Comparison of ENCODE assay signal across 16 cellular contexts in genomic region chr2:47640356-47640755, GRCh38.
DNase-seq lines count a peak whose midpoint lies in the region; ATAC-seq and TF ChIP-seq lines count a peak whose summit lies in the region.
"Had no signal": no experiment of that assay in that cellular context is flagged by ENCODE, and none has a peak within 500 bp of the region (broad histone marks: within the 10 kb centered on the region; RNA-seq: fewer than 3 reads in every experiment).

No MANE protein-coding gene starts in this region.

- H2BK15ac ChIP-seq in H9 (ENCODE audit: low read depth, low read length), result no peak overlapping the region

- WGBS in H9 (ENCODE audit: extremely low coverage, insufficient read length, low lambda C conversion rate), result no CpG with 5 or more reads among the region's 3 CpGs

- peaks cover 3 to 8% (median 6%) of the 10 kb centered on the region in 3 experiments; a peak in 5 of 7 replicates for H3K36me3 Mint-ChIP-seq in H9 (ENCODE audit: insufficient read depth in 1 of 3, low read depth in 3 of 3)
- H3K36me3 Mint-ChIP-seq: CD4-positive, alpha-beta memory T cell had no signal

- no peak for ATAC-seq in upper lobe of right lung
- ATAC-seq: GM23338 had no signal

- H3T11ph ChIP-seq in H9 (ENCODE audit: low read length), result no peak overlapping the region

- H3K9me3 Mint-ChIP-seq in H9, result peaks cover 6 to 7% of the 10 kb centered on the region in 2 experiments; a peak in 4 of 5 replicates
- H3K9me3 Mint-ChIP-seq: HFFc6 had no signal

- TF ChIP-seq CTCF in H9 (conservative IDR thresholded peaks at IDR 0.05) (no peak), coronary artery (IDR thresholded peaks at IDR 0.05) (no peak), upper lobe of right lung (IDR thresholded peaks at IDR 0.05) (no peak)

- H3K4me1 ChIP-seq in H9 (ENCODE audit: insufficient read depth, low read length) (peaks cover 11% of the 10 kb centered on the region; the same call in 1 of the 2 replicates), upper lobe of right lung (no peaks in the 10 kb centered on the region)
- H3K4me1 ChIP-seq: HAP-1 had no signal

- no peak overlapping the region for H4K91ac ChIP-seq in H9 (ENCODE audit: insufficient read length, low read depth, low read length)

- no peak overlapping the region for H2BK20ac ChIP-seq in H9 (ENCODE audit: low read depth, low read length, poor library complexity, severe bottlenecking)

- H4K20me1 ChIP-seq in H9 (ENCODE audit: control insufficient read depth, insufficient read depth, insufficient read length), result no peaks in the 10 kb centered on the region

- no peak overlapping the region for H3K23ac ChIP-seq in H9 (ENCODE audit: insufficient read length, low read depth, low read length)

- H3K56ac ChIP-seq in H9 (ENCODE audit: insufficient read length, low read depth, low read length), result no peak overlapping the region

- H3K18ac ChIP-seq in H9 (ENCODE audit: insufficient read length, low read depth, low read length), result no peak overlapping the region

- H3K27ac ChIP-seq in H9 (ENCODE audit: insufficient read length, low read depth, low read length), result no peak overlapping the region
- H3K27ac ChIP-seq in coronary artery, result no peak overlapping the region
- H3K27ac ChIP-seq in upper lobe of right lung, result no peak overlapping the region

- no peak overlapping the region for H3K4me3 Mint-ChIP-seq in H9
- H3K4me3 Mint-ChIP-seq: CD4-positive, alpha-beta memory T cell; GM23338; HFFc6 had no signal

- H3K4ac ChIP-seq in H9 (ENCODE audit: low read depth, low read length), result no peak overlapping the region

- H3K9ac ChIP-seq in H9 (ENCODE audit: extremely low read depth, insufficient read length, low read length), result no peak overlapping the region

- H4K5ac ChIP-seq in H9 (ENCODE audit: insufficient read length, low read depth, low read length), result no peak overlapping the region

- no peaks in the 10 kb centered on the region for H3K36me3 ChIP-seq in upper lobe of right lung
- H3K36me3 ChIP-seq: HAP-1 had no signal

- H2BK5ac ChIP-seq in H9 (ENCODE audit: insufficient read length, low read length), result no peak overlapping the region

- no peaks in the 10 kb centered on the region for H3K23me2 ChIP-seq in H9 (ENCODE audit: insufficient read length, low read depth, low read length, poor library complexity, severe bottlenecking)

- H3K9me3 ChIP-seq in H9 (ENCODE audit: control insufficient read depth, low read depth, low read length) (no peaks in the 10 kb centered on the region), upper lobe of right lung (no peaks in the 10 kb centered on the region)
- H3K9me3 ChIP-seq: HAP-1 had no signal

- H2BK12ac ChIP-seq in H9 (ENCODE audit: insufficient read length, low read depth, low read length), result no peak overlapping the region

- H3K4me1 Mint-ChIP-seq in H9, result peaks cover 42 to 43% of the 10 kb centered on the region in 2 experiments
- H3K4me1 Mint-ChIP-seq: CD4-positive, alpha-beta memory T cell had no signal

- H4K8ac ChIP-seq in H9 (replicated peaks; ENCODE audit: insufficient read length, low read depth, low read length), result no peak overlapping the region

- no peaks in the 10 kb centered on the region for H3K79me1 ChIP-seq in H9 (ENCODE audit: insufficient read depth, low read depth, low read length, poor library complexity, severe bottlenecking)

- H3K4me2 ChIP-seq in H9 (ENCODE audit: insufficient read depth, insufficient read length, low read length), result no peak overlapping the region
- H3K4me2 ChIP-seq: GM23338 had no signal

- H2AFZ ChIP-seq in H9 (ENCODE audit: low read length), result no peak overlapping the region
- H2AFZ ChIP-seq: GM23338 had no signal

- H2BK120ac ChIP-seq in H9 (ENCODE audit: low read depth, low read length, poor library complexity, severe bottlenecking), result peak overlapping the region; percentile 17

- H3K27me3 Mint-ChIP-seq in H9 (ENCODE audit: low read depth), result no peaks in the 10 kb centered on the region

- intact Hi-C loops in upper lobe of right lung (cut with DNase I), result no loop called here

- no peak overlapping the region for H3K4me3 ChIP-seq in coronary artery
- H3K4me3 ChIP-seq in upper lobe of right lung, result no peak overlapping the region
- H3K4me3 ChIP-seq: GM23338, HAP-1 had no signal

- H3K27me3 ChIP-seq in H9 (ENCODE audit: insufficient read depth, low read length) (no peaks in the 10 kb centered on the region), upper lobe of right lung (no peaks in the 10 kb centered on the region)

- H3K14ac ChIP-seq in H9 (ENCODE audit: insufficient read depth, low read length), result no peak overlapping the region

- no peaks in the 10 kb centered on the region for H3K79me2 ChIP-seq in H9 (ENCODE audit: insufficient read depth, low read length)

- DNase-seq in H9, result peak; percentile 14
- peak; percentile 14 for DNase-seq in coronary artery (ENCODE audit: low spot score)
- peak; percentile 51 for DNase-seq in mesenteric fat pad (ENCODE audit: low spot score)
- DNase-seq in upper lobe of right lung, result peak; percentile 17
- no peak for DNase-seq in NCI-H2171 (lab: John Stamatoyannopoulos, UW)
- no peak for DNase-seq in OCI-M1 (lab: John Stamatoyannopoulos, UW)
- DNase-seq: C1 segment of cervical spinal cord; Calu3; CD4-positive, alpha-beta memory T cell; COR-L47; DMS53; DMS79 treated with DMSO at 0.1 percent for 48 hours; GF-D8; HFFc6 had no signal

- H3K27ac Mint-ChIP-seq in H9, result no peak overlapping the region
- H3K27ac Mint-ChIP-seq: CD4-positive, alpha-beta memory T cell; GM23338; HFFc6 had no signal

- no peak overlapping the region for H2AK5ac ChIP-seq in H9 (ENCODE audit: insufficient read length, low read length)

Comparison
In these comparisons a context has a peak if more than half of its experiments do, and no peak if none do; other contexts are left out.
1. DNase-seq: peak in H9 (single experiment), coronary artery (single experiment), mesenteric fat pad (single experiment) and upper lobe of right lung (single experiment); none in NCI-H2171 (single experiment) and OCI-M1 (single experiment).